ENCODE assay signal across 25 cellular contexts in genomic region chr3:75395601-75396315, GRCh38.
A peak's percentile ranks its signal among the peaks of the same experiment; 100 is the strongest.
DNase-seq lines count a peak whose midpoint lies in the region; ATAC-seq and TF ChIP-seq lines count a peak whose summit lies in the region.
"Had no signal": no experiment of that assay in that cellular context is flagged by ENCODE, and none has a peak within 500 bp of the region (broad histone marks: within the 10 kb centered on the region; RNA-seq: fewer than 3 reads in every experiment).

No MANE protein-coding gene starts in this region.

- peak overlapping the region in 2 of 4 donors; percentile 68 to 77 for H3K27ac ChIP-seq in esophagus muscularis mucosa (replicated peaks in 1 of 4)
- no peak overlapping the region for H3K27ac ChIP-seq in trophoblast cell (ENCODE audit: low read depth, low read length)
- H3K27ac ChIP-seq: 22Rv1; BLaER1 treated with 17β-estradiol and CSF1 and Interleukin-3, amounts not matched to agents 10 nM and 100 nM had no signal

- H3K36me3 Mint-ChIP-seq in osteocyte (ENCODE audit: unreplicated experiment): no peaks in the 10 kb centered on the region
- no peaks in the 10 kb centered on the region for H3K36me3 Mint-ChIP-seq in activated T-cell treated with anti-CD3 and anti-CD28 coated beads, Interleukin-2, amount 50 U/mL, for 4 hours (ENCODE audit: insufficient read depth)

- H3K79me2 ChIP-seq in trophoblast cell (ENCODE audit: control insufficient read depth, insufficient read depth, low read length, poor library complexity): no peaks in the 10 kb centered on the region

- DNase-seq in activated gamma-delta T cell (lab: John Stamatoyannopoulos, UW) (peak; percentile 9), activated gamma-delta T cell treated with Interleukin-2 at 50 U/mL for 16 hours (no peak), esophagus muscularis mucosa (ENCODE audit: extremely low spot score) (no peak), trophoblast cell (peak; percentile 41 to 55), osteocyte (ENCODE audit: extremely low spot score, unreplicated experiment) (no peak), amniotic stem cell (lab: John Stamatoyannopoulos, UW) (no peak)
- no peak for DNase-seq in activated T-cell treated with anti-CD3 and anti-CD28 coated beads, Interleukin-2, amount 50 U/mL, for 4 hours
- DNase-seq: activated CD4-positive, alpha-beta T cell treated with anti-CD3 and anti-CD28 coated beads, Interleukin-2, amount 50 U/mL, for 1 hour; activated CD8-positive, alpha-beta memory T cell treated with anti-CD3 and anti-CD28 coated beads, Interleukin-2, amount 50 U/mL, for 4 hours; Calu3; effector CD8-positive, alpha-beta T cell; glutamatergic neuron; GOT3; MM.1S; NCI-H1436; NCI-H524 treated with DMSO at 0.1 percent for 48 hours; right cardiac atrium; WERI-Rb-1 had no signal

- no peak for TF ChIP-seq POLR2A in esophagus muscularis mucosa (IDR thresholded peaks at IDR 0.05; ENCODE audit: low read depth)

- H2AFZ ChIP-seq in trophoblast cell (ENCODE audit: insufficient read depth, low read length, poor library complexity): no peak overlapping the region

- no peak for TF ChIP-seq EP300 in esophagus muscularis mucosa (IDR thresholded peaks at IDR 0.05)

- H2BK12ac ChIP-seq in trophoblast cell (ENCODE audit: low read length): no peak overlapping the region

- H3K4me1 Mint-ChIP-seq in osteocyte (ENCODE audit: unreplicated experiment): peaks cover 5% of the 10 kb centered on the region
- no peaks in the 10 kb centered on the region for H3K4me1 Mint-ChIP-seq in activated T-cell treated with anti-CD3 and anti-CD28 coated beads, Interleukin-2, amount 50 U/mL, for 4 hours (ENCODE audit: low read depth)

- H3K4me1 ChIP-seq in esophagus muscularis mucosa: peaks cover 6 to 33% (median 28%) of the 10 kb centered on the region in 4 donors
- no peaks in the 10 kb centered on the region for H3K4me1 ChIP-seq in trophoblast cell (ENCODE audit: control insufficient read depth in 1 of 2, insufficient read depth in 2 of 2, low read length in 2 of 2)
- H3K4me1 ChIP-seq: BLaER1 treated with 17β-estradiol and CSF1 and Interleukin-3, amounts not matched to agents 10 nM and 100 nM had no signal

- H3K4ac ChIP-seq in trophoblast cell (ENCODE audit: low read depth, low read length): no peak overlapping the region

- no peak overlapping the region for H4K12ac ChIP-seq in trophoblast cell (ENCODE audit: low read depth, low read length)

- no peak overlapping the region for H2BK5ac ChIP-seq in trophoblast cell (ENCODE audit: low read depth, low read length, poor library complexity)

- H3K9ac ChIP-seq in trophoblast cell (ENCODE audit: low read length): no peak overlapping the region
- H3K9ac ChIP-seq: BLaER1 treated with 17β-estradiol and CSF1 and Interleukin-3, amounts not matched to agents 10 nM and 100 nM had no signal

- no peak overlapping the region for H3K4me2 ChIP-seq in trophoblast cell (ENCODE audit: low read length)
- H3K4me2 ChIP-seq: BLaER1 treated with 17β-estradiol and CSF1 and Interleukin-3, amounts not matched to agents 10 nM and 100 nM had no signal

- H4K8ac ChIP-seq in trophoblast cell (ENCODE audit: low read depth, low read length): no peak overlapping the region

- H3K36me3 ChIP-seq in esophagus muscularis mucosa (no peaks in the 10 kb centered on the region), trophoblast cell (ENCODE audit: control insufficient read depth in 1 of 2, insufficient read depth in 2 of 2, low read length in 2 of 2) (no peaks in the 10 kb centered on the region)
- H3K36me3 ChIP-seq: WERI-Rb-1 had no signal

- H3K23ac ChIP-seq in trophoblast cell (ENCODE audit: low read length): no peak overlapping the region

- no peaks in the 10 kb centered on the region for H3K9me3 Mint-ChIP-seq in osteocyte (ENCODE audit: unreplicated experiment)
- no peaks in the 10 kb centered on the region for H3K9me3 Mint-ChIP-seq in activated T-cell treated with anti-CD3 and anti-CD28 coated beads, Interleukin-2, amount 50 U/mL, for 4 hours
- H3K9me3 Mint-ChIP-seq: T-helper 2 cell treated with Interferon-gamma antibody and Interleukin-4, amounts not matched to agents 5 μg/mL and 100 μg/mL, for 36 hours had no signal

- H3K18ac ChIP-seq in trophoblast cell (ENCODE audit: low read length): no peak overlapping the region

- H3K9me3 ChIP-seq in esophagus muscularis mucosa (no peaks in the 10 kb centered on the region), trophoblast cell (ENCODE audit: insufficient read depth, low read depth, low read length) (no peaks in the 10 kb centered on the region)
- H3K9me3 ChIP-seq: mucosa of descending colon had no signal

- intact Hi-C loops in esophagus muscularis mucosa (cut with DNase I): no loop called here

- peak overlapping the region; percentile 22 to 45 (median 42) for H3K4me3 ChIP-seq in esophagus muscularis mucosa
- no peak overlapping the region for H3K4me3 ChIP-seq in trophoblast cell (ENCODE audit: low read depth, low read length)
- H3K4me3 ChIP-seq: BLaER1 treated with 17β-estradiol and CSF1 and Interleukin-3, amounts not matched to agents 10 nM and 100 nM; mucosa of descending colon had no signal

- H3K27me3 ChIP-seq in esophagus muscularis mucosa (no peaks in the 10 kb centered on the region), trophoblast cell (ENCODE audit: insufficient read depth, low read length) (no peaks in the 10 kb centered on the region)
- H3K27me3 ChIP-seq: BLaER1 treated with 17β-estradiol and CSF1 and Interleukin-3, amounts not matched to agents 10 nM and 100 nM had no signal

- H3K27me3 Mint-ChIP-seq in osteocyte (ENCODE audit: unreplicated experiment): no peaks in the 10 kb centered on the region
- H3K27me3 Mint-ChIP-seq in activated T-cell treated with anti-CD3 and anti-CD28 coated beads, Interleukin-2, amount 50 U/mL, for 4 hours (ENCODE audit: low read depth): peaks cover 9% of the 10 kb centered on the region

- no peak for ATAC-seq in GM18517 (IDR thresholded peaks at IDR 0.05; ENCODE audit: unreplicated experiment)
- no peak for ATAC-seq in activated T-cell treated with anti-CD3 and anti-CD28 coated beads, Interleukin-2, amount 50 U/mL, for 4 hours
- ATAC-seq: left lobe of liver, mucosa of descending colon, right cardiac atrium, SK-N-SH treated with all-trans-retinoic acid at 6 μM for 48 hours had no signal

- no peak overlapping the region for H3K14ac ChIP-seq in trophoblast cell (ENCODE audit: low read length)

- WGBS in esophagus muscularis mucosa: 88% methylated on average over 46 of the region's 61 CpGs
- no CpG with 5 or more reads among the region's 61 CpGs for WGBS in trophoblast cell (ENCODE audit: extremely low coverage, insufficient coverage, insufficient read length)

- TF ChIP-seq CTCF in esophagus muscularis mucosa (IDR thresholded peaks at IDR 0.05): no peak
- no peak for TF ChIP-seq CTCF in osteocyte (IDR thresholded peaks at IDR 0.05)

- no peak overlapping the region for H4K91ac ChIP-seq in trophoblast cell (ENCODE audit: low read depth, low read length)

- no peaks in the 10 kb centered on the region for H3K79me1 ChIP-seq in trophoblast cell (ENCODE audit: low read length)

- H3K4me3 Mint-ChIP-seq in osteocyte (ENCODE audit: unreplicated experiment): no peak overlapping the region
- no peak overlapping the region for H3K4me3 Mint-ChIP-seq in activated T-cell treated with anti-CD3 and anti-CD28 coated beads, Interleukin-2, amount 50 U/mL, for 4 hours
- H3K4me3 Mint-ChIP-seq: T-helper 2 cell treated with Interferon-gamma antibody and Interleukin-4, amounts not matched to agents 5 μg/mL and 100 μg/mL, for 36 hours had no signal

- H3K27ac Mint-ChIP-seq in osteocyte (ENCODE audit: unreplicated experiment): no peak overlapping the region
- H3K27ac Mint-ChIP-seq: T-helper 2 cell treated with Interferon-gamma antibody and Interleukin-4, amounts not matched to agents 5 μg/mL and 100 μg/mL, for 36 hours had no signal

- H2AK5ac ChIP-seq in trophoblast cell (ENCODE audit: low read length): no peak overlapping the region

- no peak overlapping the region for H2BK120ac ChIP-seq in trophoblast cell (ENCODE audit: insufficient read depth, low read length, poor library complexity)

Comparison
In these comparisons a context has a peak if more than half of its experiments do, and no peak if none do; other contexts are left out.
1. DNase-seq: peak in activated gamma-delta T cell (single experiment) and trophoblast cell (2 of 2); none in activated gamma-delta T cell treated with Interleukin-2 at 50 U/mL for 16 hours (single experiment), esophagus muscularis mucosa (single experiment), osteocyte (single experiment), amniotic stem cell (single experiment) and activated T-cell treated with anti-CD3 and anti-CD28 coated beads, Interleukin-2, amount 50 U/mL, for 4 hours (single experiment).